8 cellular contexts compared by ENCODE assay signal in the genomic region with DNA sequence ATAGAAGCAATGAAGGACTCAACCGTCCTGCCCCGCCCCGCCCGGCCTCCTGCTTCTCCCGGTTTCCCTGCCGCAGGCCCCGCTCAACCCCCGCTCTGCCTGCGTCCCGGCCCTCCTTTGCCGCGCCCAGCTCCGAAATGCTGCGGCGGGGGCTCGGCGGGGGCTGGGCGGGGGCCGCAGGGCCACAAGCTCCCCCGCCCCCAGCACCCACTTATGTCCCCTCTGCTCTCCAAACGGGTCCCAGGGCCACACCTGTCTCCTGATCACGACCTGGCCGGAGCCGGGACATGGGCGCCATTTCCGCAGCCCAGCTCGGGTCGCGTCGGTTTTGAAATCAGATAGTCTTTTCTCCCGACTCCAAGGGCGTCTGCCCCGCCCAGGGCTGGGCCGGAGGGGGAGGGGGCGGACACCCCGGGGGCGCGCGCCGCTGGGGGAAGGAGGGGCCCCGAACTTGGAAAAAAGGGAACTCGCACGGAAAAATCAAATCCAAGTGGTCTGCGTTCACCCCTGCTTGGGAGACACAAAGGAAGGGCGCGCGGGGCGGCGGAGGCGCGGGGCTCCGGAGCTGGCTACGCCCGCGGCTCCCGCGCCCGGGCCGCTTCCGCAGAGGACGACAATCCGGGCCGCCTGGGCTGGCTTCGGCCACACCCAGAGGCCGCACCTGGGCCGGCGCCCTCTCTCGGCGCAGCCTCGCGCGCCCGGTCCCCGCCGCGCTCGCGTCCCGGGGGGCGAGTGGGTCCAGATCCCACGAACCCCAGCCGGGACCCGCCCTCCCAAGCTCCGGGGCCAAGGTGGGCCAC.
DNase-seq lines count a peak whose midpoint lies in the region; ATAC-seq and TF ChIP-seq lines count a peak whose summit lies in the region.

No MANE protein-coding gene starts in this region.

- POLR2A ChIA-PET in activated CD8-positive, alpha-beta T cell treated with anti-CD3 and anti-CD28 coated beads for 36 hours (lab: Charles Lee): interaction anchor here (0.7 to 2.8 kb wide), 4 partner anchors 9 to 192 kb away, joined by 3 to 14 read pairs (median 4); partner anchors contain the start of gene RBX1

- H3K4me1 ChIP-seq in endocrine pancreas (ENCODE audit: control insufficient read depth, insufficient read depth, low read length) (no peaks in the 10 kb centered on the region), mesodermal cell (ENCODE audit: control insufficient read depth, insufficient read depth, low read length, poor library complexity, severe bottlenecking) (peaks cover 4% of the 10 kb centered on the region)

- H3K27ac ChIP-seq in mesodermal cell (ENCODE audit: low read depth, low read length, severe bottlenecking): peak overlapping the region; percentile 89

- intact Hi-C loops in activated CD8-positive, alpha-beta T cell treated with anti-CD3 and anti-CD28 coated beads for 36 hours (cut with micrococcal nuclease): loop anchor here (2.0 kb wide), 1 partner anchor 71 kb away; the partner anchor contains the start of gene EP300

- no peaks in the 10 kb centered on the region for H3K36me3 Mint-ChIP-seq in activated CD8-positive, alpha-beta T cell treated with anti-CD3 and anti-CD28 coated beads for 36 hours (ENCODE audit: low read depth)

- H3K9me3 Mint-ChIP-seq in activated CD8-positive, alpha-beta T cell treated with anti-CD3 and anti-CD28 coated beads for 36 hours: no peaks in the 10 kb centered on the region

- H3K9me3 ChIP-seq in endocrine pancreas (ENCODE audit: control insufficient read depth, low read length): no peaks in the 10 kb centered on the region
- H3K9me3 ChIP-seq in mesodermal cell (ENCODE audit: control insufficient read depth, low read length): no peaks in the 10 kb centered on the region

- no peaks in the 10 kb centered on the region for H3K36me3 ChIP-seq in endocrine pancreas (ENCODE audit: control insufficient read depth, insufficient read depth, low read length)
- no peaks in the 10 kb centered on the region for H3K36me3 ChIP-seq in mesodermal cell (ENCODE audit: control insufficient read depth, insufficient read depth, low read length)

- H3K4me3 ChIP-seq in endocrine pancreas (ENCODE audit: control insufficient read depth, insufficient read depth, low read length): peak overlapping the region; percentile 4
- peak overlapping the region; percentile 66 for H3K4me3 ChIP-seq in mesodermal cell (ENCODE audit: extremely low read depth, insufficient read depth, low read length, poor library complexity, severe bottlenecking)

- CTCF ChIA-PET in activated CD8-positive, alpha-beta T cell treated with anti-CD3 and anti-CD28 coated beads for 36 hours (lab: Charles Lee): interaction anchor here (1.6 to 1.8 kb wide), 2 partner anchors 99 to 216 kb away, joined by 5 to 7 read pairs; no protein-coding TSS in a partner anchor

- DNase-seq in NCI-H1092 treated with DMSO at 0.1 percent for 48 hours (lab: John Stamatoyannopoulos, UW): peak; percentile 35
- DNase-seq in NCI-H1092 (lab: John Stamatoyannopoulos, UW): no peak
- peak; percentile 36 for DNase-seq in NCI-H510A (lab: John Stamatoyannopoulos, UW)
- DNase-seq in activated CD8-positive, alpha-beta T cell treated with anti-CD3 and anti-CD28 coated beads for 36 hours: peak; percentile 54
- DNase-seq in stimulated activated CD8-positive, alpha-beta memory T cell treated with anti-CD3 and anti-CD28 coated beads, Interleukin-2, amount 100 ng/mL, for 48 hours (ENCODE audit: low read depth in 2 of 2): peak; percentile 37 to 39

- peak overlapping the region; percentile 69 for H3K9ac ChIP-seq in endocrine pancreas (ENCODE audit: control insufficient read depth, insufficient read depth, low read length)

- no peak for TF ChIP-seq CTCF in activated CD8-positive, alpha-beta T cell treated with anti-CD3 and anti-CD28 coated beads for 36 hours (IDR thresholded peaks at IDR 0.05)

- H3K4me1 Mint-ChIP-seq in activated CD8-positive, alpha-beta T cell treated with anti-CD3 and anti-CD28 coated beads for 36 hours (ENCODE audit: low read depth): peaks cover 9% of the 10 kb centered on the region

- no peaks in the 10 kb centered on the region for H3K27me3 ChIP-seq in endocrine pancreas (ENCODE audit: control insufficient read depth, insufficient read depth, low read length)

- no peaks in the 10 kb centered on the region for H3K27me3 Mint-ChIP-seq in activated CD8-positive, alpha-beta T cell treated with anti-CD3 and anti-CD28 coated beads for 36 hours

- WGBS in mesodermal cell (ENCODE audit: insufficient coverage in 2 of 2), 2 experiments: 0 to 1% methylated on average over 68 to 70 of the region's 84 CpGs

- ATAC-seq in HG02973 (IDR thresholded peaks at IDR 0.05; ENCODE audit: unreplicated experiment): peak; percentile 57
- ATAC-seq in activated CD8-positive, alpha-beta T cell treated with anti-CD3 and anti-CD28 coated beads for 36 hours: peak; percentile 69

- H3K4me3 Mint-ChIP-seq in activated CD8-positive, alpha-beta T cell treated with anti-CD3 and anti-CD28 coated beads for 36 hours: peak overlapping the region; percentile 84

- H3K27ac Mint-ChIP-seq in activated CD8-positive, alpha-beta T cell treated with anti-CD3 and anti-CD28 coated beads for 36 hours: peak overlapping the region; percentile 95
